In genomic region chr11:100459791-100460190, GRCh38 we compare ENCODE assay signal across 21 cellular contexts.
A peak's percentile ranks its signal among the peaks of the same experiment; 100 is the strongest.
DNase-seq lines count a peak whose midpoint lies in the region; TF ChIP-seq lines count a peak whose summit lies in the region.
"Had no signal": no experiment of that assay in that cellular context is flagged by ENCODE, and none has a peak within 500 bp of the region (broad histone marks: within the 10 kb centered on the region; RNA-seq: fewer than 3 reads in every experiment).

No MANE protein-coding gene starts in this region.

- no peak overlapping the region for H3K18ac ChIP-seq in trophoblast cell (ENCODE audit: low read length)

- H3K36me3 Mint-ChIP-seq in nephron (ENCODE audit: low read depth): no peaks in the 10 kb centered on the region
- H3K36me3 Mint-ChIP-seq in type B pancreatic cell: no peaks in the 10 kb centered on the region
- H3K36me3 Mint-ChIP-seq: CD4-positive, CD25-positive, alpha-beta regulatory T cell; CD8-positive, alpha-beta memory T cell had no signal

- H4K12ac ChIP-seq in trophoblast cell (ENCODE audit: low read depth, low read length): no peak overlapping the region

- BruUV-seq in A673 (replicated peaks; lab: Mats Ljungman, UMichigan): no TSS peak

- H3K27me3 Mint-ChIP-seq in nephron (ENCODE audit: low read depth): no peaks in the 10 kb centered on the region
- H3K27me3 Mint-ChIP-seq in type B pancreatic cell: no peaks in the 10 kb centered on the region
- H3K27me3 Mint-ChIP-seq: B cell; CD4-positive, CD25-positive, alpha-beta regulatory T cell; CD8-positive, alpha-beta memory T cell had no signal

- H2BK120ac ChIP-seq in trophoblast cell (ENCODE audit: insufficient read depth, low read length, poor library complexity): no peak overlapping the region

- no peaks in the 10 kb centered on the region for H3K79me2 ChIP-seq in trophoblast cell (ENCODE audit: control insufficient read depth, insufficient read depth, low read length, poor library complexity)

- TF ChIP-seq CTCF in A673 (conservative IDR thresholded peaks at IDR 0.05; ENCODE audit: low read depth, low read length) (no peak), nephron (IDR thresholded peaks at IDR 0.05; ENCODE audit: unreplicated experiment in 3 of 3) (no peak), type B pancreatic cell (conservative IDR thresholded peaks at IDR 0.05) (no peak)

- peaks cover 31% of the 10 kb centered on the region for H3K4me1 ChIP-seq in A673 (ENCODE audit: insufficient read depth, low read length, poor library complexity, severe bottlenecking)
- no peaks in the 10 kb centered on the region for H3K4me1 ChIP-seq in trophoblast cell (ENCODE audit: control insufficient read depth in 1 of 2, insufficient read depth in 2 of 2, low read length in 2 of 2)
- H3K4me1 ChIP-seq: A549; BLaER1 treated with 17β-estradiol and CSF1 and Interleukin-3, amounts not matched to agents 10 nM and 100 nM had no signal

- H3K27ac Mint-ChIP-seq in nephron: peak overlapping the region in 2 of 3 experiments; percentile 41 to 50
- no peak overlapping the region for H3K27ac Mint-ChIP-seq in type B pancreatic cell
- H3K27ac Mint-ChIP-seq: B cell; CD4-positive, CD25-positive, alpha-beta regulatory T cell; CD8-positive, alpha-beta memory T cell; HFFc6 had no signal

- no peak overlapping the region for H3K14ac ChIP-seq in trophoblast cell (ENCODE audit: low read length)

- H4K91ac ChIP-seq in trophoblast cell (ENCODE audit: low read depth, low read length): no peak overlapping the region

- H3K9ac ChIP-seq in trophoblast cell (ENCODE audit: low read length): no peak overlapping the region
- H3K9ac ChIP-seq: BLaER1 treated with 17β-estradiol and CSF1 and Interleukin-3, amounts not matched to agents 10 nM and 100 nM had no signal

- H2BK5ac ChIP-seq in trophoblast cell (ENCODE audit: low read depth, low read length, poor library complexity): no peak overlapping the region

- no peak overlapping the region for H4K8ac ChIP-seq in trophoblast cell (ENCODE audit: low read depth, low read length)

- no peak overlapping the region for H2AFZ ChIP-seq in trophoblast cell (ENCODE audit: insufficient read depth, low read length, poor library complexity)

- H3K9me3 ChIP-seq in A673 (ENCODE audit: low read depth, low read length, poor library complexity, severe bottlenecking) (no peaks in the 10 kb centered on the region), trophoblast cell (ENCODE audit: insufficient read depth, low read depth, low read length) (no peaks in the 10 kb centered on the region)
- H3K9me3 ChIP-seq: A549; BLaER1 treated with 17β-estradiol and CSF1 and Interleukin-3, amounts not matched to agents 10 nM and 100 nM had no signal

- intact Hi-C loops in A673 (cut with micrococcal nuclease; ENCODE audit: unreplicated experiment): loop anchor here (5.0 kb wide), 1 partner anchor 103 kb away; no protein-coding TSS in a partner anchor

- H3K4me3 ChIP-seq in A673 (ENCODE audit: low read depth, low read length, poor library complexity, severe bottlenecking) (peak overlapping the region; percentile 12), trophoblast cell (ENCODE audit: low read depth, low read length) (no peak overlapping the region)
- H3K4me3 ChIP-seq: A549; BLaER1 treated with 17β-estradiol and CSF1 and Interleukin-3, amounts not matched to agents 10 nM and 100 nM; GM12878 had no signal

- H3K4me1 Mint-ChIP-seq in nephron: peaks cover 6% of the 10 kb centered on the region
- no peaks in the 10 kb centered on the region for H3K4me1 Mint-ChIP-seq in type B pancreatic cell (ENCODE audit: unreplicated experiment)
- H3K4me1 Mint-ChIP-seq: B cell; CD4-positive, CD25-positive, alpha-beta regulatory T cell; CD8-positive, alpha-beta memory T cell had no signal

- POLR2A ChIA-PET in A673 (lab: Charles Lee; ENCODE audit: low non-redundant PET): no interaction called here

- H3K27ac ChIP-seq in A673 (ENCODE audit: low read depth, low read length, poor library complexity, severe bottlenecking) (peak overlapping the region; percentile 75), trophoblast cell (ENCODE audit: low read depth, low read length) (no peak overlapping the region)
- H3K27ac ChIP-seq: 22Rv1; A549; BLaER1 treated with 17β-estradiol and CSF1 and Interleukin-3, amounts not matched to agents 10 nM and 100 nM had no signal

- no CpG with 5 or more reads among the region's 4 CpGs for WGBS in trophoblast cell (ENCODE audit: extremely low coverage, insufficient coverage, insufficient read length)

- no peak overlapping the region for H2AK5ac ChIP-seq in trophoblast cell (ENCODE audit: low read length)

- no peaks in the 10 kb centered on the region for H3K79me1 ChIP-seq in trophoblast cell (ENCODE audit: low read length)

- H3K9me3 Mint-ChIP-seq in nephron (no peaks in the 10 kb centered on the region), type B pancreatic cell (no peaks in the 10 kb centered on the region)

- H3K27me3 ChIP-seq in A673 (replicated peaks; ENCODE audit: insufficient read depth, low read depth, low read length, poor library complexity): no peaks in the 10 kb centered on the region
- no peaks in the 10 kb centered on the region for H3K27me3 ChIP-seq in trophoblast cell (ENCODE audit: insufficient read depth, low read length)
- H3K27me3 ChIP-seq: BLaER1 treated with 17β-estradiol and CSF1 and Interleukin-3, amounts not matched to agents 10 nM and 100 nM had no signal

- no peak overlapping the region for H3K4me2 ChIP-seq in trophoblast cell (ENCODE audit: low read length)
- H3K4me2 ChIP-seq: A549; BLaER1 treated with 17β-estradiol and CSF1 and Interleukin-3, amounts not matched to agents 10 nM and 100 nM had no signal

- no peaks in the 10 kb centered on the region for H3K36me3 ChIP-seq in A673 (ENCODE audit: insufficient read depth, low read length, poor library complexity, severe bottlenecking)
- no peaks in the 10 kb centered on the region for H3K36me3 ChIP-seq in trophoblast cell (ENCODE audit: control insufficient read depth in 1 of 2, insufficient read depth in 2 of 2, low read length in 2 of 2)
- H3K36me3 ChIP-seq: BLaER1 treated with 17β-estradiol and CSF1 and Interleukin-3, amounts not matched to agents 10 nM and 100 nM had no signal

- CTCF ChIA-PET in A673 (lab: Charles Lee): no interaction called here

- H2BK12ac ChIP-seq in trophoblast cell (ENCODE audit: low read length): no peak overlapping the region

- DNase-seq in DMS 273 (lab: John Stamatoyannopoulos, UW; ENCODE audit: unreplicated experiment): peak; percentile 5
- no peak for DNase-seq in DMS 273 treated with DMSO at 0.1 percent for 48 hours (lab: John Stamatoyannopoulos, UW)
- DNase-seq in A673 (ENCODE audit: low spot score): peak; percentile 97
- DNase-seq in NCI-H82 (lab: John Stamatoyannopoulos, UW): peak; percentile 36
- DNase-seq in GDM1 (lab: John Stamatoyannopoulos, UW): no peak
- no peak for DNase-seq in type B pancreatic cell (ENCODE audit: extremely low spot score, unreplicated experiment)
- DNase-seq in trophoblast cell: no peak
- DNase-seq: CD4-positive, CD25-positive, alpha-beta regulatory T cell; CD8-positive, alpha-beta memory T cell; COR-L47; DMS79 treated with DMSO at 0.1 percent for 48 hours; GOT3; H7; HFFc6; IMR-90 had no signal

- no peak overlapping the region for H3K4ac ChIP-seq in trophoblast cell (ENCODE audit: low read depth, low read length)

- H3K4me3 Mint-ChIP-seq in nephron (no peak overlapping the region), type B pancreatic cell (no peak overlapping the region)
- H3K4me3 Mint-ChIP-seq: B cell; CD4-positive, CD25-positive, alpha-beta regulatory T cell; CD8-positive, alpha-beta memory T cell; HFFc6 had no signal

- no peak overlapping the region for H3K23ac ChIP-seq in trophoblast cell (ENCODE audit: low read length)

Comparison
In these comparisons a context has a peak if more than half of its experiments do, and no peak if none do; other contexts are left out.
1. DNase-seq: peak in DMS 273 (single experiment), A673 (single experiment) and NCI-H82 (single experiment); none in DMS 273 treated with DMSO at 0.1 percent for 48 hours (single experiment), GDM1 (single experiment), type B pancreatic cell (single experiment) and trophoblast cell (0 of 2).